12 cellular contexts compared by ENCODE assay signal in the genomic region with DNA sequence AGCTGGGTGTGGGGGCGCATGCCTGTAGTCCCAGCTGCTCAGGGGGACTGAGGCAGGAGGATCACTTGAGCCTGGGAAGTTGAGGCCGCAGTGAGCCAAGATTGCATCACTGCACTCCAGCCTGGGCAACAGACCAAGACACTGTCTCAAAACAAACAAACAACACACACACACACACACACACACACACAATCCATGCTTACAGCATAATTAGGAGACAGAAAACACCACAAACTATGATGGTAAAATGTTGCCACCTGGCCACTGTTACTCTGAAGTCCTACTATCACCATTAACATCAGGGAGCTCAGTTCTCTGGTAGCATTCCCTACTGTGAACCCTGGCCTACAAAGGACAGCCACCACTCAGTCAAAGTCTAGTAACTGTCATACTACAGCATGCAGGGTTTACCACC. TPM values are rescaled to one million over a fixed set of nuclear protein-coding genes. Genes with fewer than 3 reads are reported as not detected.
DNase-seq lines count a peak whose midpoint lies in the region; ATAC-seq, FAIRE-seq and TF ChIP-seq lines count a peak whose summit lies in the region.
"Had no signal": no experiment of that assay in that cellular context is flagged by ENCODE, and none has a peak within 500 bp of the region (broad histone marks: within the 10 kb centered on the region; RNA-seq: fewer than 3 reads in every experiment).

No MANE protein-coding gene starts in this region.

- CTCF ChIA-PET in HepG2 (lab: Yijun Ruan, JAX; ENCODE audit: low intra/inter-chr PET ratio, low total read pairs): no interaction called here

- peaks cover 15% of the 10 kb centered on the region for H3K4me1 Mint-ChIP-seq in chondrocyte (ENCODE audit: low read depth)
- H3K4me1 Mint-ChIP-seq: activated CD4-positive, alpha-beta T cell treated with anti-CD3 and anti-CD28 coated beads, Interleukin-2, amount 10 ng/mL, durations not matched to agents 24 days and 14 days had no signal

- H3K4me1 ChIP-seq in HepG2 (ENCODE audit: insufficient read depth, low read length) (peaks cover 14% of the 10 kb centered on the region; the same call in 1 of the 2 replicates), transverse colon (peaks cover 0 to 7% (median 5%) of the 10 kb centered on the region in 4 donors)
- H3K4me1 ChIP-seq: Peyer's patch had no signal

- H3K36me3 ChIP-seq in HepG2 (replicated peaks in 1 of 2; ENCODE audit: control insufficient read depth in 1 of 2, insufficient read depth in 2 of 2, low read length in 2 of 2) (peaks cover 4 to 10% of the 10 kb centered on the region in 2 experiments; a peak in 2 of 5 replicates), transverse colon (peaks cover 0 to 13% (median 4%) of the 10 kb centered on the region in 4 donors)

- in situ Hi-C loops in HepG2 (cut with HindIII; ENCODE audit: extremely low pct_ligation_motif_present, low pct_unique_long_range_greater_than_20kb): no loop called here
- in situ Hi-C loops in transverse colon (cut with MboI; ENCODE audit: low pct_ligation_motif_present in 1 of 4, low pct_unique_long_range_greater_than_20kb in 1 of 4, low sequenced_read_pairs in 3 of 4): no loop called here

- H3K4me3 Mint-ChIP-seq in chondrocyte (ENCODE audit: unreplicated experiment): no peak overlapping the region
- H3K4me3 Mint-ChIP-seq: activated CD4-positive, alpha-beta T cell treated with anti-CD3 and anti-CD28 coated beads, Interleukin-2, amount 10 ng/mL, durations not matched to agents 24 days and 14 days had no signal

- ATAC-seq in HepG2: peak; percentile 76
- no peak for ATAC-seq in GM18873 (IDR thresholded peaks at IDR 0.05; ENCODE audit: low FRiP score, unreplicated experiment)
- no peak for ATAC-seq in HG02642 (IDR thresholded peaks at IDR 0.05; ENCODE audit: poor library complexity, unreplicated experiment)
- ATAC-seq: GM12878 had no signal

- TF ChIP-seq POLR2A in HepG2 (IDR thresholded peaks at IDR 0.05; ENCODE audit: insufficient read depth in 1 of 2, low read depth in 2 of 2, low read length in 2 of 2) (no peak), transverse colon (IDR thresholded peaks at IDR 0.05) (no peak)

- H3K27ac ChIP-seq in HepG2 (ENCODE audit: extremely low read length, insufficient read depth, low read length): no peak overlapping the region
- H3K27ac ChIP-seq in transverse colon: peak overlapping the region in 2 of 4 donors; percentile 6 to 18

- peaks cover 10% of the 10 kb centered on the region for H3K36me3 Mint-ChIP-seq in chondrocyte (ENCODE audit: low read depth)

- H2AFZ ChIP-seq in HepG2 (ENCODE audit: low read length): no peak overlapping the region

- intact Hi-C loops in HepG2 (cut with micrococcal nuclease; ENCODE audit: unreplicated experiment): no loop called here
- intact Hi-C loops in transverse colon (cut with DNase I; ENCODE audit: low total_unique reads): no loop called here

- no peak for TF ChIP-seq RAD21 in HepG2 (CRISPR knock-in tag; IDR thresholded peaks at IDR 0.05)

- DNase-seq in NCI-H2107 treated with DMSO at 0.1 percent for 48 hours (lab: John Stamatoyannopoulos, UW; ENCODE audit: unreplicated experiment) (peak; percentile 13), NCI-H2107 (lab: John Stamatoyannopoulos, UW) (no peak), chondrocyte (ENCODE audit: low spot score) (no peak), HepG2 (ENCODE audit: low spot score) (no peak), transverse colon (peak; percentile 51)
- DNase-seq in stimulated activated CD4-positive, alpha-beta T cell treated with anti-CD3 and anti-CD28 coated beads, Interleukin-1b, Interleukin-23, amount 100 ng/mL, for 48 hours: no peak
- DNase-seq: activated CD4-positive, alpha-beta T cell treated with anti-CD3 and anti-CD28 coated beads, Interleukin-2, amount 10 ng/mL, durations not matched to agents 24 days and 14 days had no signal

- no TSS peak for BruUV-seq in HepG2 (replicated peaks; lab: Mats Ljungman, UMichigan)

- no peak overlapping the region for H3K4me2 ChIP-seq in HepG2 (ENCODE audit: low read depth, low read length)

- H3K79me2 ChIP-seq in HepG2 (ENCODE audit: insufficient read depth, low read length): no peaks in the 10 kb centered on the region

- no peaks in the 10 kb centered on the region for H4K20me1 ChIP-seq in HepG2 (ENCODE audit: insufficient read depth, low read length)

- H3K9ac ChIP-seq in HepG2 (ENCODE audit: insufficient read depth, low read depth, low read length): no peak overlapping the region

- H3K27me3 Mint-ChIP-seq in chondrocyte (ENCODE audit: low read depth): no peaks in the 10 kb centered on the region
- H3K27me3 Mint-ChIP-seq: activated CD4-positive, alpha-beta T cell treated with anti-CD3 and anti-CD28 coated beads, Interleukin-2, amount 10 ng/mL, durations not matched to agents 24 days and 14 days had no signal

- no peaks in the 10 kb centered on the region for H3K9me3 ChIP-seq in HepG2 (ENCODE audit: low read length)
- no peaks in the 10 kb centered on the region for H3K9me3 ChIP-seq in transverse colon
- H3K9me3 ChIP-seq: Peyer's patch had no signal

- H3K27ac Mint-ChIP-seq in chondrocyte (ENCODE audit: unreplicated experiment): peak overlapping the region; percentile 95
- H3K27ac Mint-ChIP-seq: activated CD4-positive, alpha-beta T cell treated with anti-CD3 and anti-CD28 coated beads, Interleukin-2, amount 10 ng/mL, durations not matched to agents 24 days and 14 days had no signal

- H3K4me3 ChIP-seq in HepG2 (replicated peaks in 1 of 3; ENCODE audit: insufficient read depth in 1 of 3, low read depth in 2 of 3, low read length in 3 of 3) (no peak overlapping the region), transverse colon (no peak overlapping the region)
- H3K4me3 ChIP-seq: GM12878, Peyer's patch, skin epidermis had no signal

- POLR2A ChIA-PET in HepG2 (lab: Yijun Ruan, JAX): no interaction called here

- FAIRE-seq in HepG2 (lab: Jason Lieb, UNC): peak; percentile 21

- no peak for TF ChIP-seq CTCF in chondrocyte (IDR thresholded peaks at IDR 0.05)
- TF ChIP-seq CTCF in HepG2 (CRISPR knock-in tag; IDR thresholded peaks at IDR 0.05): no peak
- TF ChIP-seq CTCF in transverse colon (IDR thresholded peaks at IDR 0.05): no peak

- WGBS in HepG2 (ENCODE audit: low lambda C conversion rate): 50% methylated on average over 2 of the region's 2 CpGs
- WGBS in transverse colon (ENCODE audit: low coverage in 1 of 2), 2 donors: 18% methylated on average over 2 of the region's 2 CpGs; no CpG with 5 or more reads in 1 of the 2 donors

- no peaks in the 10 kb centered on the region for H3K9me3 Mint-ChIP-seq in chondrocyte (ENCODE audit: low read depth)
- H3K9me3 Mint-ChIP-seq: activated CD4-positive, alpha-beta T cell treated with anti-CD3 and anti-CD28 coated beads, Interleukin-2, amount 10 ng/mL, durations not matched to agents 24 days and 14 days had no signal

- TF ChIP-seq EP300 in HepG2 (IDR thresholded peaks at IDR 0.05; ENCODE audit: low read depth in 2 of 2, low read length in 2 of 2): no peak
- no peak for TF ChIP-seq EP300 in HepG2 (CRISPR knock-in tag; IDR thresholded peaks at IDR 0.05; ENCODE audit: borderline replicate concordance)
- TF ChIP-seq EP300 in transverse colon (IDR thresholded peaks at IDR 0.05; ENCODE audit: low read depth): no peak

- no peaks in the 10 kb centered on the region for H3K27me3 ChIP-seq in HepG2 (ENCODE audit: control insufficient read depth in 1 of 2, insufficient read depth in 2 of 2, low read length in 2 of 2)
- no peaks in the 10 kb centered on the region for H3K27me3 ChIP-seq in transverse colon
- H3K27me3 ChIP-seq: Peyer's patch had no signal

RNA-seq across cellular contexts. Expression of gene DNPEP, which starts 18.3 kb away (rescaled TPM):
- total RNA-seq in chondrocyte (42.3 to 47.9 TPM (median 43.5 TPM) in 3 replicates), HepG2 (2016; rRNA removed; fragmentation: Illumina TruSeq; extraction: Trizol) (103 and 104 TPM in 2 replicates), transverse colon (100 to 1,000 TPM in 2 of 4 donors, 10 to 100 TPM in 2; 61.3 to 142 (median 104) TPM)
- total RNA-seq in HepG2 (2016; cell fraction: cytosol; rRNA removed; fragmentation: Illumina TruSeq; extraction: Trizol; ENCODE audit: low read depth): 50.2 and 51.7 TPM in 2 replicates
- total RNA-seq in HepG2 (2016; cell fraction: insoluble cytoplasmic fraction; rRNA removed; fragmentation: Illumina TruSeq; extraction: Trizol): 93.4 and 106 TPM in 2 replicates
- total RNA-seq in HepG2 (2016; cell fraction: membrane; rRNA removed; fragmentation: Illumina TruSeq; extraction: Trizol): 77.6 and 92.7 TPM in 2 replicates
- 62.5 and 67.1 TPM in 2 replicates for total RNA-seq in HepG2 (2016; cell fraction: nucleus; rRNA removed; fragmentation: Illumina TruSeq; extraction: Trizol)
- 109 and 130 TPM in 2 replicates for polyA plus RNA-seq in HepG2 (2011; rRNA removed)
- polyA plus RNA-seq in HepG2 (2011; cell fraction: cytosol; rRNA removed): 66.5 and 97.7 TPM in 2 replicates
- 277 and 306 TPM in 2 replicates for polyA plus RNA-seq in HepG2 (2011; cell fraction: nucleus; rRNA removed)
- 76.3 and 101 TPM in 2 replicates for polyA plus RNA-seq in HepG2 (2012)
- polyA plus RNA-seq in HepG2 (2016; cell fraction: cytosol; fragmentation: Illumina TruSeq; extraction: Trizol; ENCODE audit: low read depth): 62.5 and 80.3 TPM in 2 replicates
- polyA plus RNA-seq in HepG2 (2016; cell fraction: insoluble cytoplasmic fraction; fragmentation: Illumina TruSeq; extraction: Trizol; ENCODE audit: low read depth): 93.7 and 94.8 TPM in 2 replicates
- polyA plus RNA-seq in HepG2 (2016; cell fraction: membrane; fragmentation: Illumina TruSeq; extraction: Trizol; ENCODE audit: low read depth): 72.3 and 84.5 TPM in 2 replicates
- 145 and 149 TPM in 2 replicates for polyA plus RNA-seq in HepG2 (2016; cell fraction: nucleus; fragmentation: Illumina TruSeq; extraction: Trizol; ENCODE audit: insufficient read depth, low read depth)
- polyA minus RNA-seq in HepG2 (2011; rRNA and poly(A)+ RNA removed; ENCODE audit: low replicate concordance): 78.0 and 193 TPM in 2 replicates
- polyA minus RNA-seq in HepG2 (2011; cell fraction: cytosol; rRNA and poly(A)+ RNA removed): 37.2 and 45.9 TPM in 2 replicates
- 77.3 and 82.6 TPM in 2 replicates for polyA minus RNA-seq in HepG2 (2011; cell fraction: nucleus; rRNA and poly(A)+ RNA removed)

RNA-seq across cellular contexts. Expression of gene RESP18, which starts 36.9 kb away (rescaled TPM):
- total RNA-seq in chondrocyte: not detected in 3 replicates
- not detected in 2 replicates for total RNA-seq in HepG2 (2016; rRNA removed; fragmentation: Illumina TruSeq; extraction: Trizol)
- total RNA-seq in HepG2 (2016; cell fraction: cytosol; rRNA removed; fragmentation: Illumina TruSeq; extraction: Trizol; ENCODE audit: low read depth): not detected in 2 replicates
- total RNA-seq in HepG2 (2016; cell fraction: insoluble cytoplasmic fraction; rRNA removed; fragmentation: Illumina TruSeq; extraction: Trizol): not detected in 2 replicates
- total RNA-seq in HepG2 (2016; cell fraction: membrane; rRNA removed; fragmentation: Illumina TruSeq; extraction: Trizol): not detected in 2 replicates
- total RNA-seq in HepG2 (2016; cell fraction: nucleus; rRNA removed; fragmentation: Illumina TruSeq; extraction: Trizol): not detected in 2 replicates
- not detected in 2 replicates for polyA plus RNA-seq in HepG2 (2011; rRNA removed)
- not detected in 2 replicates for polyA plus RNA-seq in HepG2 (2011; cell fraction: cytosol; rRNA removed)
- polyA plus RNA-seq in HepG2 (2011; cell fraction: nucleus; rRNA removed): not detected in 2 replicates
- polyA plus RNA-seq in HepG2 (2012): not detected in 2 replicates
- not detected in 2 replicates for polyA plus RNA-seq in HepG2 (2016; cell fraction: cytosol; fragmentation: Illumina TruSeq; extraction: Trizol; ENCODE audit: low read depth)
- polyA plus RNA-seq in HepG2 (2016; cell fraction: insoluble cytoplasmic fraction; fragmentation: Illumina TruSeq; extraction: Trizol; ENCODE audit: low read depth): not detected in 2 replicates
- polyA plus RNA-seq in HepG2 (2016; cell fraction: membrane; fragmentation: Illumina TruSeq; extraction: Trizol; ENCODE audit: low read depth): not detected in 2 replicates
- not detected in 2 replicates for polyA plus RNA-seq in HepG2 (2016; cell fraction: nucleus; fragmentation: Illumina TruSeq; extraction: Trizol; ENCODE audit: insufficient read depth, low read depth)
- not detected in 2 replicates for polyA minus RNA-seq in HepG2 (2011; rRNA and poly(A)+ RNA removed; ENCODE audit: low replicate concordance)
- not detected in 2 replicates for polyA minus RNA-seq in HepG2 (2011; cell fraction: cytosol; rRNA and poly(A)+ RNA removed)
- not detected in 2 replicates for polyA minus RNA-seq in HepG2 (2011; cell fraction: nucleus; rRNA and poly(A)+ RNA removed)
- not detected for total RNA-seq in transverse colon
- total RNA-seq: activated CD4-positive, alpha-beta T cell treated with anti-CD3 and anti-CD28 coated beads, Interleukin-2, amount 10 ng/mL, durations not matched to agents 24 days and 14 days; GM12878; Peyer's patch had no signal
- polyA plus RNA-seq: GM12878 had no signal

RNA-seq across cellular contexts. Expression of gene DES, which starts 48.7 kb away (rescaled TPM):
- total RNA-seq in chondrocyte (0.70 to 19.8 TPM (median 15.5 TPM) in 3 replicates), HepG2 (2016; rRNA removed; fragmentation: Illumina TruSeq; extraction: Trizol) (not detected in 2 replicates), transverse colon (over 10,000 TPM in 1 of 4 donors, 1,000 to 10,000 TPM in 2, 100 to 1,000 TPM in 1; 1,000 to 12,373 (median 1,519) TPM)
- 0.10 TPM in 1 of 2 replicates, not detected in the other for total RNA-seq in HepG2 (2016; cell fraction: cytosol; rRNA removed; fragmentation: Illumina TruSeq; extraction: Trizol; ENCODE audit: low read depth)
- total RNA-seq in HepG2 (2016; cell fraction: insoluble cytoplasmic fraction; rRNA removed; fragmentation: Illumina TruSeq; extraction: Trizol): not detected in 2 replicates
- total RNA-seq in HepG2 (2016; cell fraction: membrane; rRNA removed; fragmentation: Illumina TruSeq; extraction: Trizol): not detected in 2 replicates
- total RNA-seq in HepG2 (2016; cell fraction: nucleus; rRNA removed; fragmentation: Illumina TruSeq; extraction: Trizol): not detected in 2 replicates
- polyA plus RNA-seq in HepG2 (2011; rRNA removed): 0.21 TPM in 1 of 2 replicates, not detected in the other
- 0.05 and 0.09 TPM in 2 replicates for polyA plus RNA-seq in HepG2 (2011; cell fraction: cytosol; rRNA removed)
- 0.51 TPM in 1 of 2 replicates, not detected in the other for polyA plus RNA-seq in HepG2 (2011; cell fraction: nucleus; rRNA removed)
- polyA plus RNA-seq in HepG2 (2012): not detected in 2 replicates
- not detected in 2 replicates for polyA plus RNA-seq in HepG2 (2016; cell fraction: cytosol; fragmentation: Illumina TruSeq; extraction: Trizol; ENCODE audit: low read depth)
- not detected in 2 replicates for polyA plus RNA-seq in HepG2 (2016; cell fraction: insoluble cytoplasmic fraction; fragmentation: Illumina TruSeq; extraction: Trizol; ENCODE audit: low read depth)
- not detected in 2 replicates for polyA plus RNA-seq in HepG2 (2016; cell fraction: membrane; fragmentation: Illumina TruSeq; extraction: Trizol; ENCODE audit: low read depth)
- not detected in 2 replicates for polyA plus RNA-seq in HepG2 (2016; cell fraction: nucleus; fragmentation: Illumina TruSeq; extraction: Trizol; ENCODE audit: insufficient read depth, low read depth)
- polyA minus RNA-seq in HepG2 (2011; rRNA and poly(A)+ RNA removed; ENCODE audit: low replicate concordance): 0.06 and 8.3 TPM in 2 replicates
- polyA minus RNA-seq in HepG2 (2011; cell fraction: cytosol; rRNA and poly(A)+ RNA removed): not detected in 2 replicates
- polyA minus RNA-seq in HepG2 (2011; cell fraction: nucleus; rRNA and poly(A)+ RNA removed): not detected in 2 replicates
- total RNA-seq: activated CD4-positive, alpha-beta T cell treated with anti-CD3 and anti-CD28 coated beads, Interleukin-2, amount 10 ng/mL, durations not matched to agents 24 days and 14 days had no signal
- polyA plus RNA-seq: GM12878 had no signal

Comparison
In these comparisons a context has a peak if more than half of its experiments do, and no peak if none do; other contexts are left out.
1. DNase-seq: peak in NCI-H2107 treated with DMSO at 0.1 percent for 48 hours (single experiment) and transverse colon (single experiment); none in NCI-H2107 (single experiment), chondrocyte (single experiment), HepG2 (single experiment) and stimulated activated CD4-positive, alpha-beta T cell treated with anti-CD3 and anti-CD28 coated beads, Interleukin-1b, Interleukin-23, amount 100 ng/mL, for 48 hours (single experiment).
2. RNA of gene DES, which starts 48.7 kb away (total RNA-seq): 1,000 to 12,373 TPM in transverse colon; 0.70 to 19.8 TPM in chondrocyte and 0.10 TPM in HepG2; every median in the first group is over 10 times any median in the second.